12 cellular contexts compared by ENCODE assay signal in the genomic region with DNA sequence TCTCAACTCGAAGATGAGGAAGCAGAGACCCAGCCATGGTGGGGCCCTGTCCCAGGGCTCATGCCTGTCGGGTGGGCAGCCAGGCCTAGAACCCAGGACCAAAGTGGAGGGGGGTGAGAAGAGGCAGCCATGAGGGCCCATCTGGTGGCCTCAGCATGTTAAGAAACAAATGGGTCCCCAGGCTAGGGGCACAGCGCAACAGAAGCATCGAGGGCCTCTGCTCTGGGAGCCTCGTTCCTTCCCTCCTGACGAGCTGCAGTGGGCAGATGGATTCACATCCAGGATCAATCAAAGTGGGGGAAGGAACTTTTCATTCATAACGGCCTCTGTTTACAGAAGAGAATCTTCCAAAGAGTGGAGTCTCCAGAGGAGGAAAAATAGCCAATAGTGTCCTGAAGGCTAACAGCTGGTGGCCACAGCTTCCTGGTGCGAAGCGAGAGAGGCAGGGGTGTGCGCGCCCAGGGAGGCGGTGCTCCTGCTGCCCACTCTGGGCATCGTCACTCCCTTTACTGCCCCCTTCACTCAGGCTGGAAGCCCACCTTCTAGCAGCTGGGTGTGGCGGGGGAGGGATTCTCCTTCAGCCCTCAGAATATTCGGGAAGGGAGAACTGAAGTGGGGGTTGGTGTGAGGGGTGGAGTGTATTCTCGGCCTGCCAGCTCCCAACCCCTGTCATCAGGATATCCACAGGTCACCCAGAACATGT. TPM values are rescaled to one million over a fixed set of nuclear protein-coding genes. Genes with fewer than 3 reads are reported as not detected.
DNase-seq lines count a peak whose midpoint lies in the region; TF ChIP-seq lines count a peak whose summit lies in the region.
"Had no signal": no experiment of that assay in that cellular context is flagged by ENCODE, and none has a peak within 500 bp of the region (broad histone marks: within the 10 kb centered on the region; RNA-seq: fewer than 3 reads in every experiment).

No MANE protein-coding gene starts in this region.

- no peaks in the 10 kb centered on the region for H3K36me3 Mint-ChIP-seq in progenitor cell of endocrine pancreas (ENCODE audit: insufficient read depth)
- no peaks in the 10 kb centered on the region for H3K36me3 Mint-ChIP-seq in mesothelial cell of epicardium

- H3K4me3 Mint-ChIP-seq in progenitor cell of endocrine pancreas (ENCODE audit: low read depth) (no peak overlapping the region), mesothelial cell of epicardium (no peak overlapping the region)

- H3K4me1 Mint-ChIP-seq in progenitor cell of endocrine pancreas (ENCODE audit: low read depth) (peaks cover 11% of the 10 kb centered on the region), mesothelial cell of epicardium (peaks cover 15% of the 10 kb centered on the region)

- no peak for TF ChIP-seq EP300 in esophagus muscularis mucosa (IDR thresholded peaks at IDR 0.05)

- DNase-seq in A673 (ENCODE audit: low spot score) (no peak), NT2/D1 (ENCODE audit: low read depth, low spot score) (no peak), esophagus muscularis mucosa (ENCODE audit: extremely low spot score) (no peak), progenitor cell of endocrine pancreas (ENCODE audit: low spot score, unreplicated experiment) (no peak), GM19240 (ENCODE audit: insufficient read length, low spot score) (no peak), 8988T (no peak), mesothelial cell of epicardium (ENCODE audit: low spot score in 2 of 2, unreplicated experiment in 2 of 2) (no peak)
- no peak for DNase-seq in stimulated activated CD4-positive, alpha-beta T cell treated with anti-CD3 and anti-CD28 coated beads, Interleukin-4, amount 100 ng/mL, for 1 hour
- DNase-seq: Kasumi-1, NCI-H748 treated with DMSO at 0.1 percent for 48 hours, T1000 had no signal

- 64% methylated on average over 16 of the region's 16 CpGs for WGBS in esophagus muscularis mucosa

- H3K27me3 ChIP-seq in A673 (replicated peaks; ENCODE audit: insufficient read depth, low read depth, low read length, poor library complexity): peaks cover 2% of the 10 kb centered on the region
- H3K27me3 ChIP-seq in NT2/D1 (ENCODE audit: insufficient read depth, insufficient read length): peaks cover 8% of the 10 kb centered on the region
- H3K27me3 ChIP-seq in esophagus muscularis mucosa: no peaks in the 10 kb centered on the region

- H3K4me1 ChIP-seq in A673 (ENCODE audit: insufficient read depth, low read length, poor library complexity, severe bottlenecking) (peaks cover 31% of the 10 kb centered on the region), NT2/D1 (ENCODE audit: insufficient read depth, insufficient read length) (peaks cover 22% of the 10 kb centered on the region), esophagus muscularis mucosa (peaks cover 73 to 87% (median 87%) of the 10 kb centered on the region in 4 donors)

- no peaks in the 10 kb centered on the region for H3K9me3 ChIP-seq in A673 (ENCODE audit: low read depth, low read length, poor library complexity, severe bottlenecking)
- H3K9me3 ChIP-seq in NT2/D1 (ENCODE audit: insufficient read depth, low read length): no peaks in the 10 kb centered on the region
- no peaks in the 10 kb centered on the region for H3K9me3 ChIP-seq in esophagus muscularis mucosa

- BruUV-seq in A673 (replicated peaks; lab: Mats Ljungman, UMichigan): no TSS peak

- H3K27me3 Mint-ChIP-seq in progenitor cell of endocrine pancreas (peaks cover 20% of the 10 kb centered on the region), mesothelial cell of epicardium (ENCODE audit: low read depth) (peaks cover 4% of the 10 kb centered on the region)

- H3K27ac Mint-ChIP-seq in progenitor cell of endocrine pancreas (peak overlapping the region; percentile 54), mesothelial cell of epicardium (no peak overlapping the region)

- H3K36me3 ChIP-seq in A673 (ENCODE audit: insufficient read depth, low read length, poor library complexity, severe bottlenecking) (no peaks in the 10 kb centered on the region), NT2/D1 (ENCODE audit: insufficient read depth, insufficient read length, low read length) (no peaks in the 10 kb centered on the region), esophagus muscularis mucosa (peaks cover 0 to 24% (median 11%) of the 10 kb centered on the region in 4 donors)

- POLR2A ChIA-PET in A673 (lab: Charles Lee; ENCODE audit: low non-redundant PET): no interaction called here

- no peaks in the 10 kb centered on the region for H3K9me3 Mint-ChIP-seq in progenitor cell of endocrine pancreas (ENCODE audit: low read depth)
- no peaks in the 10 kb centered on the region for H3K9me3 Mint-ChIP-seq in mesothelial cell of epicardium

- CTCF ChIA-PET in A673 (lab: Charles Lee): interaction anchor here (0.6 kb wide), 1 partner anchor 381 kb away, joined by 4 read pairs; no protein-coding TSS in a partner anchor

- no peak for TF ChIP-seq POLR2A in esophagus muscularis mucosa (IDR thresholded peaks at IDR 0.05; ENCODE audit: low read depth)

- no peak overlapping the region for H3K4me3 ChIP-seq in A673 (ENCODE audit: low read depth, low read length, poor library complexity, severe bottlenecking)
- no peak overlapping the region for H3K4me3 ChIP-seq in NT2/D1 (ENCODE audit: insufficient read length, low read depth)
- peak overlapping the region in 3 of 4 donors; percentile 84 to 98 (median 95) for H3K4me3 ChIP-seq in esophagus muscularis mucosa
- H3K4me3 ChIP-seq: smooth muscle cell had no signal

- peak overlapping the region; percentile 66 for H3K27ac ChIP-seq in A673 (ENCODE audit: low read depth, low read length, poor library complexity, severe bottlenecking)
- peak overlapping the region; percentile 97 to 99 (median 98) for H3K27ac ChIP-seq in esophagus muscularis mucosa (replicated peaks in 1 of 4)

- TF ChIP-seq CTCF in A673 (conservative IDR thresholded peaks at IDR 0.05; ENCODE audit: low read depth, low read length): no peak
- TF ChIP-seq CTCF in esophagus muscularis mucosa (IDR thresholded peaks at IDR 0.05): no peak
- no peak for TF ChIP-seq CTCF in progenitor cell of endocrine pancreas (IDR thresholded peaks at IDR 0.05; ENCODE audit: unreplicated experiment)
- TF ChIP-seq CTCF in mesothelial cell of epicardium (IDR thresholded peaks at IDR 0.05; ENCODE audit: unreplicated experiment): no peak

- intact Hi-C loops in A673 (cut with micrococcal nuclease; ENCODE audit: unreplicated experiment): no loop called here
- intact Hi-C loops in esophagus muscularis mucosa (cut with DNase I): no loop called here

- peak overlapping the region; percentile 57 for H3K9ac ChIP-seq in NT2/D1 (ENCODE audit: insufficient read length, low read depth)

RNA-seq across cellular contexts. Expression of a gene that starts 4.3 kb away (rescaled TPM):
- 2.8 and 3.8 TPM in 2 replicates for total RNA-seq in A673 (2021)
- 100 to 1,000 TPM; 129 to 251 (median 173) TPM for total RNA-seq in esophagus muscularis mucosa
- total RNA-seq in progenitor cell of endocrine pancreas: 6.0 and 7.7 TPM in 2 replicates
- 10.7 to 13.2 TPM (median 11.0 TPM) in 3 replicates for total RNA-seq in mesothelial cell of epicardium

RNA-seq across cellular contexts. Expression of a gene that starts 51.1 kb away (rescaled TPM):
- total RNA-seq in A673 (2021) (not detected in 2 replicates), esophagus muscularis mucosa (under 1 TPM in 1 of 4 donors, not detected in 3; 0.39 TPM), progenitor cell of endocrine pancreas (not detected in 2 replicates), mesothelial cell of epicardium (0.49 TPM in 1 of 3 replicates, not detected in the others)

Comparison
In these comparisons a context has a peak if more than half of its experiments do, and no peak if none do; other contexts are left out.
1. H3K4me3 ChIP-seq: peak in esophagus muscularis mucosa (3 of 4); none in A673 (single experiment) and NT2/D1 (single experiment).